20 cellular contexts compared by ENCODE assay signal in the genomic region with DNA sequence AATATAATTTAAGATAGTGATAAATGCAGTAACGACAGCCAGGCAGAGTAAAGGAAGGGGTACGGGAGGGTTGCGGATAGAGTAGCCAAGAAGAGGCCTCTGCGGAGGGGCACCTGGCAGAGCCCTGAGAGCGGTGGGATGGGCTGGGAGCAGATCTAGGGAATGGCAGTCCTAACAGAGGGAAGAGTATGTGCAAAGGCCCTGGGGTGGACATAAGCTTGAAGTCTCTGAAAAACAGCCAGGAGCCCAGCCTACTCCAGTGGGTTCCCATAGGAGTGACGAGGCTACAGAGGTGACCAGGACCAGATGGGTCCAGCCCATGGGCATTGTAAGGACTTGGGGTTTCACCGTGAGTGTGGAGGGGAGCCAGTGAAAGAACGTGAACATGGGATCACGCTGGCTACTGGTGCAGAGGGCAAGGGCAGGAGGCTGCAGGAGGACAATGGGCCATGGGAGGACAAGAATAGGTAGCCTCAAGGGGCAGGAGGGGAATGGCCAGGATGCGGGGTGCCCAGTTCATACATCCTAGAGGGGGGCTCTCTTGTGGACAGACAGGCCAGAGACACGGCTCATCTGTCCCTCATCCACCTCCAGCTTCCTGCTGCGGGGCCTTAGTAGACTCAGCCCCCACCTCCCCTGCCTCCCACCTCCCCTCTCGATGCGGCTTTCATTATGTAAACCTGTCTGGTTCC.
DNase-seq lines count a peak whose midpoint lies in the region; ATAC-seq, FAIRE-seq and TF ChIP-seq lines count a peak whose summit lies in the region.
"Had no signal": no experiment of that assay in that cellular context is flagged by ENCODE, and none has a peak within 500 bp of the region (broad histone marks: within the 10 kb centered on the region; RNA-seq: fewer than 3 reads in every experiment).

No MANE protein-coding gene starts in this region.

- H3K4me1 ChIP-seq in right lobe of liver = no peaks in the 10 kb centered on the region
- no peaks in the 10 kb centered on the region for H3K4me1 ChIP-seq in HepG2 (ENCODE audit: insufficient read depth, low read length)
- no peaks in the 10 kb centered on the region for H3K4me1 ChIP-seq in left lung

- H3K9ac ChIP-seq in HepG2 (ENCODE audit: insufficient read depth, low read depth, low read length) = no peak overlapping the region
- H3K9ac ChIP-seq: GM23248, KMS-11 had no signal

- intact Hi-C loops in right lobe of liver (cut with DNase I) (no loop called here), HepG2 (cut with micrococcal nuclease; ENCODE audit: unreplicated experiment) (no loop called here), left lung (cut with DNase I) (no loop called here), posterior vena cava (cut with DNase I) (no loop called here)

- CTCF ChIA-PET in HepG2 (lab: Yijun Ruan, JAX; ENCODE audit: low intra/inter-chr PET ratio, low total read pairs) = no interaction called here

- H3K27me3 ChIP-seq in right lobe of liver (no peaks in the 10 kb centered on the region), HepG2 (ENCODE audit: control insufficient read depth in 1 of 2, insufficient read depth in 2 of 2, low read length in 2 of 2) (peaks cover 6 to 45% of the 10 kb centered on the region in 2 experiments; a peak in 4 of 5 replicates), left lung (no peaks in the 10 kb centered on the region)
- H3K27me3 ChIP-seq: MG63 had no signal

- no peaks in the 10 kb centered on the region for H4K20me1 ChIP-seq in HepG2 (ENCODE audit: insufficient read depth, low read length)

- TF ChIP-seq POLR2A in right lobe of liver (IDR thresholded peaks at IDR 0.05) (no peak), HepG2 (IDR thresholded peaks at IDR 0.05; ENCODE audit: insufficient read depth in 1 of 2, low read depth in 2 of 2, low read length in 2 of 2) (no peak)

- POLR2A ChIA-PET in HepG2 (lab: Yijun Ruan, JAX) = no interaction called here

- peak in 2 of 3 donors; percentile 23 to 27 for DNase-seq in right lobe of liver
- no peak for DNase-seq in HepG2 (ENCODE audit: low spot score)
- peak; percentile 15 to 37 for DNase-seq in left lung
- DNase-seq in posterior vena cava (ENCODE audit: low spot score) = peak; percentile 42
- no peak for DNase-seq in KG1 (lab: John Stamatoyannopoulos, UW)
- DNase-seq in NCI-H524 treated with DMSO at 0.1 percent for 48 hours (lab: John Stamatoyannopoulos, UW) = no peak
- DNase-seq: CD8-positive, alpha-beta T cell; DND-41; GDM1; GM23248; MG63; NCI-H1105; NCI-H446; NCI-H748 treated with DMSO at 0.1 percent for 48 hours; PC-9 had no signal

- no TSS peak for BruUV-seq in HepG2 (replicated peaks; lab: Mats Ljungman, UMichigan)

- in situ Hi-C loops in HepG2 (cut with HindIII; ENCODE audit: extremely low pct_ligation_motif_present, low pct_unique_long_range_greater_than_20kb) = no loop called here

- H3K36me3 ChIP-seq in right lobe of liver (no peaks in the 10 kb centered on the region), HepG2 (replicated peaks in 1 of 2; ENCODE audit: control insufficient read depth in 1 of 2, insufficient read depth in 2 of 2, low read length in 2 of 2) (no peaks in the 10 kb centered on the region), left lung (no peaks in the 10 kb centered on the region)
- H3K36me3 ChIP-seq: MG63 had no signal

- ATAC-seq in right lobe of liver (no peak), HepG2 (no peak), left lung (no peak), HG02759 (IDR thresholded peaks at IDR 0.05; ENCODE audit: unreplicated experiment) (no peak)
- ATAC-seq: CD8-positive, alpha-beta T cell had no signal

- FAIRE-seq in HepG2 (lab: Jason Lieb, UNC) = no peak
- FAIRE-seq: D721Med, GM12892, GM19239 had no signal

- no peak overlapping the region for H3K27ac ChIP-seq in right lobe of liver
- no peak overlapping the region for H3K27ac ChIP-seq in HepG2 (ENCODE audit: extremely low read length, insufficient read depth, low read length)
- H3K27ac ChIP-seq in left lung = no peak overlapping the region
- H3K27ac ChIP-seq: GM23248, KMS-11, PC-9 had no signal

- H3K9me3 ChIP-seq in right lobe of liver = no peaks in the 10 kb centered on the region
- no peaks in the 10 kb centered on the region for H3K9me3 ChIP-seq in HepG2 (ENCODE audit: low read length)
- no peaks in the 10 kb centered on the region for H3K9me3 ChIP-seq in left lung
- H3K9me3 ChIP-seq: MG63 had no signal

- TF ChIP-seq RAD21 in HepG2 (CRISPR knock-in tag; IDR thresholded peaks at IDR 0.05) = no peak

- H3K4me3 ChIP-seq in right lobe of liver (no peak overlapping the region), HepG2 (replicated peaks in 1 of 3; ENCODE audit: insufficient read depth in 1 of 3, low read depth in 2 of 3, low read length in 3 of 3) (no peak overlapping the region), left lung (no peak overlapping the region)
- H3K4me3 ChIP-seq: GM23248, MG63, PC-9 had no signal

- WGBS in right lobe of liver (ENCODE audit: insufficient coverage, low coverage, low lambda C conversion rate, missing lambda C conversion rate) = 82% methylated on average over 11 of the region's 14 CpGs
- 35% methylated on average over 14 of the region's 14 CpGs for WGBS in HepG2 (ENCODE audit: low lambda C conversion rate)

- TF ChIP-seq EP300 in HepG2 (IDR thresholded peaks at IDR 0.05; ENCODE audit: low read depth in 2 of 2, low read length in 2 of 2) = no peak
- no peak for TF ChIP-seq EP300 in HepG2 (CRISPR knock-in tag; IDR thresholded peaks at IDR 0.05; ENCODE audit: borderline replicate concordance)

- no peak for TF ChIP-seq CTCF in right lobe of liver (IDR thresholded peaks at IDR 0.05)
- TF ChIP-seq CTCF in HepG2 (CRISPR knock-in tag; IDR thresholded peaks at IDR 0.05) = no peak
- no peak for TF ChIP-seq CTCF in left lung (IDR thresholded peaks at IDR 0.05)

- H3K79me2 ChIP-seq in HepG2 (ENCODE audit: insufficient read depth, low read length) = no peaks in the 10 kb centered on the region

- H3K4me2 ChIP-seq in HepG2 (ENCODE audit: low read depth, low read length) = no peak overlapping the region
- H3K4me2 ChIP-seq: KMS-11, PC-9 had no signal

- no peak overlapping the region for H2AFZ ChIP-seq in HepG2 (ENCODE audit: low read length)
- H2AFZ ChIP-seq: GM23248, PC-9 had no signal

TF ChIP-seq in HepG2, 621 proteins besides CTCF, POLR2A, EP300 and RAD21 (continues in another document):
- TF ChIP-seq ZSCAN12 (CRISPR knock-in tag; IDR thresholded peaks at IDR 0.05) = no peak
- TF ChIP-seq, protein P1, sequence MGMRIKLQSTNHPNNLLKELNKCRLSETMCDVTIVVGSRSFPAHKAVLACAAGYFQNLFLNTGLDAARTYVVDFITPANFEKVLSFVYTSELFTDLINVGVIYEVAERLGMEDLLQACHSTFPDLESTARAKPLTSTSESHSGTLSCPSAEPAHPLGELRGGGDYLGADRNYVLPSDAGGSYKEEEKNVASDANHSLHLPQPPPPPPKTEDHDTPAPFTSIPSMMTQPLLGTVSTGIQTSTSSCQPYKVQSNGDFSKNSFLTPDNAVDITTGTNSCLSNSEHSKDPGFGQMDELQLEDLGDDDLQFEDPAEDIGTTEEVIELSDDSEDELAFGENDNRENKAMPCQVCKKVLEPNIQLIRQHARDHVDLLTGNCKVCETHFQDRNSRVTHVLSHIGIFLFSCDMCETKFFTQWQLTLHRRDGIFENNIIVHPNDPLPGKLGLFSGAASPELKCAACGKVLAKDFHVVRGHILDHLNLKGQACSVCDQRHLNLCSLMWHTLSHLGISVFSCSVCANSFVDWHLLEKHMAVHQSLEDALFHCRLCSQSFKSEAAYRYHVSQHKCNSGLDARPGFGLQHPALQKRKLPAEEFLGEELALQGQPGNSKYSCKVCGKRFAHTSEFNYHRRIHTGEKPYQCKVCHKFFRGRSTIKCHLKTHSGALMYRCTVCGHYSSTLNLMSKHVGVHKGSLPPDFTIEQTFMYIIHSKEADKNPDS (CRISPR knock-in tag; IDR thresholded peaks at IDR 0.05) = no peak
- TF ChIP-seq FOXJ3 (CRISPR knock-in tag; IDR thresholded peaks at IDR 0.05; ENCODE audit: borderline replicate concordance) = no peak
- TF ChIP-seq PHF8 (CRISPR knock-in tag; IDR thresholded peaks at IDR 0.05) = no peak
- TF ChIP-seq, protein P2, sequence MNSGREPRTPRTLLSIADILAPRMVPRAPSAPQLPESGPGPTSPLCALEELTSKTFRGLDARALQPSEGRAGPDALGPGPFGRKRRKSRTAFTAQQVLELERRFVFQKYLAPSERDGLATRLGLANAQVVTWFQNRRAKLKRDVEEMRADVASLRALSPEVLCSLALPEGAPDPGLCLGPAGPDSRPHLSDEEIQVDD (CRISPR knock-in tag; IDR thresholded peaks at IDR 0.05; ENCODE audit: borderline replicate concordance) = no peak
- no peak for TF ChIP-seq ZNF34 (CRISPR knock-in tag; IDR thresholded peaks at IDR 0.05; ENCODE audit: borderline replicate concordance)
- no peak for TF ChIP-seq MXI1 (IDR thresholded peaks at IDR 0.05; ENCODE audit: borderline replicate concordance, low read depth, low read length)
- TF ChIP-seq SRSF4 (IDR thresholded peaks at IDR 0.05; ENCODE audit: low read depth, low read length, poor library complexity, severe bottlenecking) = no peak
- TF ChIP-seq ZBTB7A (CRISPR knock-in tag; IDR thresholded peaks at IDR 0.05) = no peak
- TF ChIP-seq CCDC6 (CRISPR knock-in tag; IDR thresholded peaks at IDR 0.05) = no peak
- no peak for TF ChIP-seq CHD4 (IDR thresholded peaks at IDR 0.05; ENCODE audit: borderline replicate concordance, low read length)
- no peak for TF ChIP-seq WIZ (CRISPR knock-in tag; IDR thresholded peaks at IDR 0.05)
- TF ChIP-seq, protein P3, sequence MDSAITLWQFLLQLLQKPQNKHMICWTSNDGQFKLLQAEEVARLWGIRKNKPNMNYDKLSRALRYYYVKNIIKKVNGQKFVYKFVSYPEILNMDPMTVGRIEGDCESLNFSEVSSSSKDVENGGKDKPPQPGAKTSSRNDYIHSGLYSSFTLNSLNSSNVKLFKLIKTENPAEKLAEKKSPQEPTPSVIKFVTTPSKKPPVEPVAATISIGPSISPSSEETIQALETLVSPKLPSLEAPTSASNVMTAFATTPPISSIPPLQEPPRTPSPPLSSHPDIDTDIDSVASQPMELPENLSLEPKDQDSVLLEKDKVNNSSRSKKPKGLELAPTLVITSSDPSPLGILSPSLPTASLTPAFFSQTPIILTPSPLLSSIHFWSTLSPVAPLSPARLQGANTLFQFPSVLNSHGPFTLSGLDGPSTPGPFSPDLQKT (CRISPR knock-in tag; IDR thresholded peaks at IDR 0.05; ENCODE audit: borderline replicate concordance) = no peak
- TF ChIP-seq, protein P4, sequence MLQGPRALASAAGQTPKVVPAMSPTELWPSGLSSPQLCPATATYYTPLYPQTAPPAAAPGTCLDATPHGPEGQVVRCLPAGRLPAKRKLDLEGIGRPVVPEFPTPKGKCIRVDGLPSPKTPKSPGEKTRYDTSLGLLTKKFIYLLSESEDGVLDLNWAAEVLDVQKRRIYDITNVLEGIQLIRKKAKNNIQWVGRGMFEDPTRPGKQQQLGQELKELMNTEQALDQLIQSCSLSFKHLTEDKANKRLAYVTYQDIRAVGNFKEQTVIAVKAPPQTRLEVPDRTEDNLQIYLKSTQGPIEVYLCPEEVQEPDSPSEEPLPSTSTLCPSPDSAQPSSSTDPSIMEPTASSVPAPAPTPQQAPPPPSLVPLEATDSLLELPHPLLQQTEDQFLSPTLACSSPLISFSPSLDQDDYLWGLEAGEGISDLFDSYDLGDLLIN (CRISPR knock-in tag; IDR thresholded peaks at IDR 0.05; ENCODE audit: borderline replicate concordance) = no peak
- no peak for TF ChIP-seq PHF21A (CRISPR knock-in tag; IDR thresholded peaks at IDR 0.05)

Comparison
In these comparisons a context has a peak if more than half of its experiments do, and no peak if none do; other contexts are left out.
1. DNase-seq: peak in right lobe of liver (2 of 3), left lung (2 of 2) and posterior vena cava (single experiment); none in HepG2 (single experiment), KG1 (single experiment) and NCI-H524 treated with DMSO at 0.1 percent for 48 hours (single experiment).